In the genomic region with DNA sequence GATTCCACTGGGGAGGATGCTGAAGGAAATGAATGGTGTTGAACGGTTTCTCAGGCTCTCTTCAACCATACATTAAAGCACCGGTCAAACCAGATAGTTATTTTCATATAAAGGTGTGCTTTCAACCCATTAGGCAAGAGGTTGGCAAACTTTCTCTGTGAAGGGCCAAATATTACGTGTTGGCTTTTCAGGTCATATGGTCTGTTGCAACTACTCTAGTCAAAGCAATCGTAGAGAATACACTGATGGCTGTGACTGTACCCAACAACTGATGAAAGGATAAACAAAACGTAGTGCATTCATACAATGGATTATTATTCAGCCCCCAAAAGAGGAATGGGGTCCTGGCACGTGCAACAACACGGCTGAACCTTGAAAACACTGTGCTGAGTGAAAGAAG, we compare ENCODE assay signal across 2 cellular contexts.
TF ChIP-seq lines count a peak whose summit lies in the region.

No MANE protein-coding gene starts in this region.

TF ChIP-seq in liver, 16 proteins besides CTCF, POLR2A, EP300 and RAD21:
- no peak for TF ChIP-seq ZBTB33 (IDR thresholded peaks at IDR 0.05)
- TF ChIP-seq YY1 (IDR thresholded peaks at IDR 0.05) = peak; percentile 26
- peak; percentile 2 for TF ChIP-seq FOXA2 (IDR thresholded peaks at IDR 0.05)
- peak in 1 of 2 donors; percentile 30 for TF ChIP-seq GABPA (IDR thresholded peaks at IDR 0.05 in 1 of 2, conservative IDR thresholded peaks at IDR 0.05 in 1 of 2)
- TF ChIP-seq HNF4A (conservative IDR thresholded peaks at IDR 0.05) = peak; percentile 12 to 28
- no peak for TF ChIP-seq SP1 (IDR thresholded peaks at IDR 0.05)
- TF ChIP-seq RXRA (IDR thresholded peaks at IDR 0.05) = peak in 1 of 2 donors; percentile 64
- TF ChIP-seq TAF1 (conservative IDR thresholded peaks at IDR 0.05) = no peak
- no peak for TF ChIP-seq NR2F2 (IDR thresholded peaks at IDR 0.05)

TF ChIP-seq in HepG2, 621 proteins besides CTCF, POLR2A, EP300 and RAD21:
- TF ChIP-seq NCOA2 (CRISPR knock-in tag; IDR thresholded peaks at IDR 0.05) (no peak), SMARCE1 (IDR thresholded peaks at IDR 0.05; ENCODE audit: borderline replicate concordance) (no peak), HIVEP1 (CRISPR knock-in tag; IDR thresholded peaks at IDR 0.05) (no peak), ZBTB21 (CRISPR knock-in tag; IDR thresholded peaks at IDR 0.05) (no peak), ZNF180 (CRISPR knock-in tag; IDR thresholded peaks at IDR 0.05; ENCODE audit: borderline replicate concordance, low read depth) (no peak), ZSCAN9 (CRISPR knock-in tag; IDR thresholded peaks at IDR 0.05; ENCODE audit: borderline replicate concordance) (no peak), ZNF430 (CRISPR knock-in tag; IDR thresholded peaks at IDR 0.05) (no peak), SIX1 (CRISPR knock-in tag; IDR thresholded peaks at IDR 0.05; ENCODE audit: borderline replicate concordance) (no peak), ZNF20 (CRISPR knock-in tag; IDR thresholded peaks at IDR 0.05) (no peak), KDM5B (CRISPR knock-in tag; IDR thresholded peaks at IDR 0.05; ENCODE audit: borderline replicate concordance) (no peak), ZNF33A (CRISPR knock-in tag; IDR thresholded peaks at IDR 0.05; ENCODE audit: borderline replicate concordance) (no peak), MTF1 (CRISPR knock-in tag; IDR thresholded peaks at IDR 0.05) (no peak)
- TF ChIP-seq, protein P1, sequence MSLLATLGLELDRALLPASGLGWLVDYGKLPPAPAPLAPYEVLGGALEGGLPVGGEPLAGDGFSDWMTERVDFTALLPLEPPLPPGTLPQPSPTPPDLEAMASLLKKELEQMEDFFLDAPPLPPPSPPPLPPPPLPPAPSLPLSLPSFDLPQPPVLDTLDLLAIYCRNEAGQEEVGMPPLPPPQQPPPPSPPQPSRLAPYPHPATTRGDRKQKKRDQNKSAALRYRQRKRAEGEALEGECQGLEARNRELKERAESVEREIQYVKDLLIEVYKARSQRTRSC (CRISPR knock-in tag; IDR thresholded peaks at IDR 0.05; ENCODE audit: low read depth) = no peak
TF ChIP-seq in HepG2: peak in this region for 0.
